Comparison of ENCODE assay signal across 27 cellular contexts in genomic region chr3:39362812-39363211, GRCh38. TPM values are rescaled to one million over a fixed set of nuclear protein-coding genes. Genes with fewer than 3 reads are reported as not detected.
DNase-seq lines count a peak whose midpoint lies in the region; ATAC-seq and TF ChIP-seq lines count a peak whose summit lies in the region.
"Had no signal": no experiment of that assay in that cellular context is flagged by ENCODE, and none has a peak within 500 bp of the region (broad histone marks: within the 10 kb centered on the region; RNA-seq: fewer than 3 reads in every experiment).

No MANE protein-coding gene starts in this region.

- peaks cover 49% of the 10 kb centered on the region for H3K4me1 ChIP-seq in Loucy (ENCODE audit: insufficient read depth, low read length, poor library complexity, severe bottlenecking)
- H3K4me1 ChIP-seq: ascending aorta, vagina had no signal

- peak overlapping the region; percentile 82 for H3K4me2 ChIP-seq in Loucy (ENCODE audit: low read depth, low read length, poor library complexity, severe bottlenecking)
- H3K4me2 ChIP-seq: hepatocyte, smooth muscle cell had no signal

- H3K9me2 ChIP-seq in Loucy (replicated peaks; ENCODE audit: low read depth, low read length), result no peaks in the 10 kb centered on the region

- CTCF ChIA-PET in activated CD4-positive, alpha-beta T cell treated with anti-CD3 and anti-CD28 coated beads, Interleukin-2, amount 10 ng/mL, durations not matched to agents 7 days and 5 days (lab: Charles Lee), result interaction anchor here (1.6 to 1.7 kb wide), 3 partner anchors 9 to 17 kb away, joined by 4 to 6 read pairs (median 5); no protein-coding TSS in a partner anchor

- H3K36me3 ChIP-seq in Loucy (ENCODE audit: insufficient read depth, low read length), result no peaks in the 10 kb centered on the region
- H3K36me3 ChIP-seq: ascending aorta, neutrophil, vagina had no signal

- H3K4me3 ChIP-seq in Loucy (ENCODE audit: low read length, poor library complexity, severe bottlenecking), result peak overlapping the region; percentile 71
- H3K4me3 ChIP-seq: ascending aorta, dorsolateral prefrontal cortex, hepatocyte, K562, mucosa of descending colon, smooth muscle cell, vagina had no signal

- H3K9ac ChIP-seq in Loucy (ENCODE audit: low read depth, low read length, poor library complexity, severe bottlenecking), result peak overlapping the region; percentile 80

- peak overlapping the region; percentile 59 for H3K27ac Mint-ChIP-seq in activated CD4-positive, alpha-beta T cell treated with anti-CD3 and anti-CD28 coated beads, Interleukin-2, amount 10 ng/mL, durations not matched to agents 7 days and 5 days
- H3K27ac Mint-ChIP-seq in activated T-helper 2 cell treated with anti-CD3 and anti-CD28 coated beads, Interferon-gamma antibody, Interleukin-2, Interleukin-4, amounts not matched to agents 10 μg/mL and 5 μg/mL and 100 μg/mL, durations not matched to agents 14 hours and 24 hours and 36 hours, result peak overlapping the region; percentile 88
- peak overlapping the region; percentile 12 for H3K27ac Mint-ChIP-seq in type B pancreatic cell
- H3K27ac Mint-ChIP-seq: CD14-positive monocyte had no signal

- ATAC-seq in HG03280 (IDR thresholded peaks at IDR 0.05; ENCODE audit: unreplicated experiment), result no peak
- ATAC-seq: mucosa of descending colon had no signal

- H3K27me3 Mint-ChIP-seq in activated CD4-positive, alpha-beta T cell treated with anti-CD3 and anti-CD28 coated beads, Interleukin-2, amount 10 ng/mL, durations not matched to agents 7 days and 5 days, result peaks cover 26% of the 10 kb centered on the region
- H3K27me3 Mint-ChIP-seq in activated T-helper 2 cell treated with anti-CD3 and anti-CD28 coated beads, Interferon-gamma antibody, Interleukin-2, Interleukin-4, amounts not matched to agents 10 μg/mL and 5 μg/mL and 100 μg/mL, durations not matched to agents 14 hours and 24 hours and 36 hours (ENCODE audit: low read depth), result no peaks in the 10 kb centered on the region
- H3K27me3 Mint-ChIP-seq in type B pancreatic cell, result peaks cover 3% of the 10 kb centered on the region
- H3K27me3 Mint-ChIP-seq: central memory CD8-positive, alpha-beta T cell had no signal

- POLR2A ChIA-PET in activated CD4-positive, alpha-beta T cell treated with anti-CD3 and anti-CD28 coated beads, Interleukin-2, amount 10 ng/mL, durations not matched to agents 7 days and 5 days (lab: Charles Lee), result no interaction called here

- 0 out of 2 replicates have a peak, but pooled peaks cover 4% of the 10 kb centered on the region for H3F3A ChIP-seq in Loucy (ENCODE audit: low read depth)

- DNase-seq in activated CD4-positive, alpha-beta T cell treated with anti-CD3 and anti-CD28 coated beads, Interleukin-2, amount 10 ng/mL, durations not matched to agents 7 days and 5 days, result no peak
- DNase-seq in activated CD4-positive, alpha-beta T cell treated with anti-CD3 and anti-CD28 coated beads, Interleukin-2, amount 50 U/mL, for 4 hours, result no peak
- no peak for DNase-seq in activated T-helper 2 cell treated with anti-CD3 and anti-CD28 coated beads, Interferon-gamma antibody, Interleukin-2, Interleukin-4, amounts not matched to agents 10 μg/mL and 5 μg/mL and 100 μg/mL, durations not matched to agents 14 hours and 24 hours and 36 hours (ENCODE audit: low spot score)
- DNase-seq in type B pancreatic cell (ENCODE audit: extremely low spot score, unreplicated experiment) (no peak), NCI-H82 treated with DMSO at 0.1 percent for 48 hours (lab: John Stamatoyannopoulos, UW; ENCODE audit: unreplicated experiment) (no peak), mucosa of gallbladder (ENCODE audit: low spot score) (no peak)
- DNase-seq: ACHN; activated CD8-positive, alpha-beta memory T cell treated with anti-CD3 and anti-CD28 coated beads, Interleukin-2, amount 50 U/mL, for 48 hours; DMS 273 treated with DMSO at 0.1 percent for 48 hours; dorsolateral prefrontal cortex; foreskin fibroblast; GOT3; mucosa of descending colon; NCI-H748 treated with DMSO at 0.1 percent for 48 hours; stimulated activated CD4-positive, alpha-beta T cell treated with anti-CD3 and anti-CD28 coated beads, Interleukin-4, amount 100 ng/mL, for 1 hour had no signal

- H4K20me1 ChIP-seq in Loucy (ENCODE audit: insufficient read depth, low read length, poor library complexity, severe bottlenecking), result no peaks in the 10 kb centered on the region

- peaks cover 12% of the 10 kb centered on the region for H3K9me3 Mint-ChIP-seq in activated CD4-positive, alpha-beta T cell treated with anti-CD3 and anti-CD28 coated beads, Interleukin-2, amount 10 ng/mL, durations not matched to agents 7 days and 5 days
- peaks cover 5% of the 10 kb centered on the region for H3K9me3 Mint-ChIP-seq in activated T-helper 2 cell treated with anti-CD3 and anti-CD28 coated beads, Interferon-gamma antibody, Interleukin-2, Interleukin-4, amounts not matched to agents 10 μg/mL and 5 μg/mL and 100 μg/mL, durations not matched to agents 14 hours and 24 hours and 36 hours
- peaks cover 5% of the 10 kb centered on the region for H3K9me3 Mint-ChIP-seq in type B pancreatic cell
- H3K9me3 Mint-ChIP-seq: central memory CD8-positive, alpha-beta T cell had no signal

- H3K27me3 ChIP-seq in Loucy (ENCODE audit: insufficient read depth, low read length, poor library complexity, severe bottlenecking), result no peaks in the 10 kb centered on the region
- H3K27me3 ChIP-seq: ascending aorta, dorsolateral prefrontal cortex, hepatocyte, neutrophil, vagina had no signal

- no peak overlapping the region for H3K4me3 Mint-ChIP-seq in activated CD4-positive, alpha-beta T cell treated with anti-CD3 and anti-CD28 coated beads, Interleukin-2, amount 10 ng/mL, durations not matched to agents 7 days and 5 days
- no peak overlapping the region for H3K4me3 Mint-ChIP-seq in activated T-helper 2 cell treated with anti-CD3 and anti-CD28 coated beads, Interferon-gamma antibody, Interleukin-2, Interleukin-4, amounts not matched to agents 10 μg/mL and 5 μg/mL and 100 μg/mL, durations not matched to agents 14 hours and 24 hours and 36 hours (ENCODE audit: low read depth)
- peak overlapping the region; percentile 24 for H3K4me3 Mint-ChIP-seq in type B pancreatic cell
- H3K4me3 Mint-ChIP-seq: CD14-positive monocyte; central memory CD8-positive, alpha-beta T cell had no signal

- peaks cover 9% of the 10 kb centered on the region; the same call in 1 of the 2 replicates for H3K9me3 ChIP-seq in Loucy (ENCODE audit: insufficient read depth, low read depth, low read length)
- H3K9me3 ChIP-seq: ascending aorta, mucosa of descending colon, neutrophil, vagina had no signal

- no peak overlapping the region for H2AFZ ChIP-seq in Loucy (ENCODE audit: low read length)
- H2AFZ ChIP-seq: hepatocyte had no signal

- peaks cover 19% of the 10 kb centered on the region for H3K36me3 Mint-ChIP-seq in activated CD4-positive, alpha-beta T cell treated with anti-CD3 and anti-CD28 coated beads, Interleukin-2, amount 10 ng/mL, durations not matched to agents 7 days and 5 days (ENCODE audit: low read depth)
- H3K36me3 Mint-ChIP-seq in activated T-helper 2 cell treated with anti-CD3 and anti-CD28 coated beads, Interferon-gamma antibody, Interleukin-2, Interleukin-4, amounts not matched to agents 10 μg/mL and 5 μg/mL and 100 μg/mL, durations not matched to agents 14 hours and 24 hours and 36 hours (ENCODE audit: low read depth), result peaks cover 23% of the 10 kb centered on the region
- no peaks in the 10 kb centered on the region for H3K36me3 Mint-ChIP-seq in type B pancreatic cell
- H3K36me3 Mint-ChIP-seq: CD14-positive monocyte had no signal

- peaks cover 53% of the 10 kb centered on the region for H3K4me1 Mint-ChIP-seq in activated CD4-positive, alpha-beta T cell treated with anti-CD3 and anti-CD28 coated beads, Interleukin-2, amount 10 ng/mL, durations not matched to agents 7 days and 5 days
- peaks cover 64% of the 10 kb centered on the region for H3K4me1 Mint-ChIP-seq in activated T-helper 2 cell treated with anti-CD3 and anti-CD28 coated beads, Interferon-gamma antibody, Interleukin-2, Interleukin-4, amounts not matched to agents 10 μg/mL and 5 μg/mL and 100 μg/mL, durations not matched to agents 14 hours and 24 hours and 36 hours (ENCODE audit: low read depth)
- peaks cover 7% of the 10 kb centered on the region for H3K4me1 Mint-ChIP-seq in type B pancreatic cell (ENCODE audit: unreplicated experiment)

- H3K79me2 ChIP-seq in Loucy (ENCODE audit: insufficient read depth, low read length), result peaks cover 14% of the 10 kb centered on the region
- H3K79me2 ChIP-seq: hepatocyte had no signal

- TF ChIP-seq CTCF in Loucy (conservative IDR thresholded peaks at IDR 0.05; ENCODE audit: low read length) (no peak), type B pancreatic cell (conservative IDR thresholded peaks at IDR 0.05) (no peak)

- intact Hi-C loops in activated T-helper 2 cell treated with anti-CD3 and anti-CD28 coated beads, Interferon-gamma antibody, Interleukin-2, Interleukin-4, amounts not matched to agents 10 μg/mL and 5 μg/mL and 100 μg/mL, durations not matched to agents 14 hours and 24 hours and 36 hours (cut with micrococcal nuclease), result no loop called here

RNA-seq across cellular contexts. Expression of gene SLC25A38, which starts 20.4 kb away (rescaled TPM):
- total RNA-seq in activated CD4-positive, alpha-beta T cell treated with anti-CD3 and anti-CD28 coated beads, Interleukin-2, amount 10 ng/mL, durations not matched to agents 7 days and 5 days, result 10 to 100 TPM; 34.0 to 35.1 TPM
- 35.5 and 37.5 TPM in 2 replicates for total RNA-seq in activated T-helper 2 cell treated with anti-CD3 and anti-CD28 coated beads, Interferon-gamma antibody, Interleukin-2, Interleukin-4, amounts not matched to agents 10 μg/mL and 5 μg/mL and 100 μg/mL, durations not matched to agents 14 hours and 24 hours and 36 hours
- total RNA-seq in type B pancreatic cell (ENCODE audit: low replicate concordance) (26.9 and 30.3 TPM in 2 replicates), mucosa of gallbladder (42.9 TPM)

RNA-seq across cellular contexts. Expression of gene CCR8, which starts 33.3 kb away (rescaled TPM):
- total RNA-seq in activated CD4-positive, alpha-beta T cell treated with anti-CD3 and anti-CD28 coated beads, Interleukin-2, amount 10 ng/mL, durations not matched to agents 7 days and 5 days, result 1 to 10 TPM in 1 of 2 experiments, under 1 TPM in 1; 0.74 to 1.9 TPM
- 11.3 and 12.2 TPM in 2 replicates for total RNA-seq in activated T-helper 2 cell treated with anti-CD3 and anti-CD28 coated beads, Interferon-gamma antibody, Interleukin-2, Interleukin-4, amounts not matched to agents 10 μg/mL and 5 μg/mL and 100 μg/mL, durations not matched to agents 14 hours and 24 hours and 36 hours
- total RNA-seq in type B pancreatic cell (ENCODE audit: low replicate concordance) (1.2 TPM in 1 of 2 replicates, not detected in the other), mucosa of gallbladder (not detected)
- total RNA-seq: ascending aorta, epithelial cell of proximal tubule, hepatocyte, K562, lower leg skin, smooth muscle cell, vagina had no signal

RNA-seq across cellular contexts. Expression of gene RPSA, which starts 43.7 kb away (rescaled TPM):
- 1,000 to 10,000 TPM; 1,760 to 1,774 TPM for total RNA-seq in activated CD4-positive, alpha-beta T cell treated with anti-CD3 and anti-CD28 coated beads, Interleukin-2, amount 10 ng/mL, durations not matched to agents 7 days and 5 days
- 2,053 and 2,074 TPM in 2 replicates for total RNA-seq in activated T-helper 2 cell treated with anti-CD3 and anti-CD28 coated beads, Interferon-gamma antibody, Interleukin-2, Interleukin-4, amounts not matched to agents 10 μg/mL and 5 μg/mL and 100 μg/mL, durations not matched to agents 14 hours and 24 hours and 36 hours
- 1,264 and 1,454 TPM in 2 replicates for total RNA-seq in type B pancreatic cell (ENCODE audit: low replicate concordance)
- 518 TPM for total RNA-seq in mucosa of gallbladder

Comparison
In these comparisons a context has a peak if more than half of its experiments do, and no peak if none do; other contexts are left out.
1. H3K27ac Mint-ChIP-seq: peak in every context shown above with its lines; median percentile 88 in activated T-helper 2 cell treated with anti-CD3 and anti-CD28 coated beads, Interferon-gamma antibody, Interleukin-2, Interleukin-4, amounts not matched to agents 10 μg/mL and 5 μg/mL and 100 μg/mL, durations not matched to agents 14 hours and 24 hours and 36 hours; 59 in activated CD4-positive, alpha-beta T cell treated with anti-CD3 and anti-CD28 coated beads, Interleukin-2, amount 10 ng/mL, durations not matched to agents 7 days and 5 days; 12 in type B pancreatic cell.